Comparison of ENCODE assay signal across 15 cellular contexts in the genomic region with DNA sequence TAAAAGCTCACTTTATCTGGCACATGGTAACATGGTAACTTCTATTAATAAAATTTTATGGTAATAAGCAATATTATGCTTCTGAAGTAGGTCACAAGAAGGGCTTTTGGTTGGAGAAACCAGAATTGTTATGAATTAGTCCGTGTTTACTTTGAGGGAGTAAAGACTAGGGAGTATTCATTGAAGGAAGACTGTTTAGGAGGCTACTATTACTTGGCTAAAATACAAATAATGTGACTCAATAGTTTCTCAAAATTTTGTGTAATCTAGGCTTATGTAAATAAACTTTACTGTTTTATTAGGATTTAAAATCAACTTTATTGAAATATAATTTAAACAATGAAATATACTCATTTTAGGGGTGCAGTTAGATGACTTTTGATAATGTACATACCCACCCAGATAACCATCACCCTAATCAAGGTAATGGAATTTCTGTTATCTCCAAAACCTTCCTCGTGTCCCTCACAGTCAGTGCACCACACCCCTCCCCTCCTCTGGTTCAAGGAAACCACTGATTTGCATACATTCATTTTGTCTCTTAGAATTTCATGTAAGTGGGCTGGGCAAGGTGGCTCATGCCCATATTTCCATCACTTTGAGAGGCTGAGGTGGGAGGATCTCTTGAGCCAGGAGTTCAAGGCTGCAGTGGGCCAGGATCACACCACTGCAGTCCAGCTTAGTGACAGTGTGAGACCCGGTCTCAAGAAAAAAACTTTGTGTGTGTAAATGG. TPM values are rescaled to one million over a fixed set of nuclear protein-coding genes. Genes with fewer than 3 reads are reported as not detected.
DNase-seq lines count a peak whose midpoint lies in the region; ATAC-seq, FAIRE-seq and TF ChIP-seq lines count a peak whose summit lies in the region.
"Had no signal": no experiment of that assay in that cellular context is flagged by ENCODE, and none has a peak within 500 bp of the region (broad histone marks: within the 10 kb centered on the region; RNA-seq: fewer than 3 reads in every experiment).

No MANE protein-coding gene starts in this region.

- H3K36me3 Mint-ChIP-seq in natural killer cell treated with Interleukin-12 subunit alpha and Interleukin-12 subunit beta and Interleukin-15 and Interleukin-18, amount 100 ng/mL, for 72 hours: no peaks in the 10 kb centered on the region

- POLR2A ChIA-PET in GM12878 (lab: Charles Lee): interaction anchor here (0.5 kb wide), 1 partner anchor 47 kb away, joined by 3 read pairs; no protein-coding TSS in a partner anchor

- H4K20me1 ChIP-seq in GM12878 (ENCODE audit: control insufficient read depth, insufficient read depth): no peaks in the 10 kb centered on the region

- no peak overlapping the region for H3K4me2 ChIP-seq in GM12878 (ENCODE audit: control insufficient read depth, insufficient read depth)

- no peak for TF ChIP-seq CTCF in GM12878 (IDR thresholded peaks at IDR 0.05 in 2 of 3, conservative IDR thresholded peaks at IDR 0.05 in 1 of 3; ENCODE audit: control insufficient read depth in 2 of 3, extremely low read depth in 1 of 3, insufficient read depth in 1 of 3, low read depth in 3 of 3, low read length in 3 of 3)
- no peak for TF ChIP-seq CTCF in transverse colon (IDR thresholded peaks at IDR 0.05)

- H3K36me3 ChIP-seq in GM12878 (ENCODE audit: control insufficient read depth in 2 of 2, insufficient read depth in 2 of 2, low read length in 1 of 2) (no peaks in the 10 kb centered on the region; a peak in 1 of 4 replicates), transverse colon (no peaks in the 10 kb centered on the region)

- no peaks in the 10 kb centered on the region for H3K27me3 ChIP-seq in GM12878 (replicated peaks in 1 of 2; ENCODE audit: control insufficient read depth in 2 of 2, insufficient read depth in 2 of 2, low read length in 1 of 2)
- H3K27me3 ChIP-seq in transverse colon: no peaks in the 10 kb centered on the region

- H3K4me1 Mint-ChIP-seq in natural killer cell treated with Interleukin-12 subunit alpha and Interleukin-12 subunit beta and Interleukin-15 and Interleukin-18, amount 100 ng/mL, for 72 hours (ENCODE audit: low read depth in 2 of 2): peaks cover 39 to 41% of the 10 kb centered on the region in 2 donors

- peaks cover 1% of the 10 kb centered on the region for H3K9me3 ChIP-seq in GM12878 (replicated peaks; ENCODE audit: control insufficient read depth, insufficient read depth, low read length)
- no peaks in the 10 kb centered on the region for H3K9me3 ChIP-seq in transverse colon

- peak; percentile 76 for ATAC-seq in GM12878
- peak in 1 of 2 donors; percentile 53 for ATAC-seq in natural killer cell treated with Interleukin-12 subunit alpha and Interleukin-12 subunit beta and Interleukin-15 and Interleukin-18, amount 100 ng/mL, for 72 hours
- no peak for ATAC-seq in GM18519 (IDR thresholded peaks at IDR 0.05; ENCODE audit: low FRiP score, unreplicated experiment)

- WGBS in GM12878 (ENCODE audit: insufficient coverage, insufficient replicate concordance, low lambda C conversion rate, missing lambda C conversion rate): 57% methylated on average over 3 of the region's 3 CpGs
- 53 to 71% methylated on average over 3 of the region's 3 CpGs for WGBS in transverse colon (ENCODE audit: low coverage in 1 of 2), 2 donors

- H3K9me3 Mint-ChIP-seq in natural killer cell treated with Interleukin-12 subunit alpha and Interleukin-12 subunit beta and Interleukin-15 and Interleukin-18, amount 100 ng/mL, for 72 hours: no peaks in the 10 kb centered on the region
- H3K9me3 Mint-ChIP-seq: stimulated activated naive CD8-positive, alpha-beta T cell treated with anti-CD3 and anti-CD28 coated beads, Interleukin-15, Interleukin-2, amounts not matched to agents 100 ng/mL and 50 ng/mL, for 24 hours had no signal

- DNase-seq in activated CD4-positive, alpha-beta T cell treated with anti-CD3 and anti-CD28 coated beads for 48 hours: peak; percentile 9
- DNase-seq in activated CD4-positive, alpha-beta T cell treated with anti-CD3 and anti-CD28 coated beads for 4 hours: no peak
- DNase-seq in HTR-8/SVneo (ENCODE audit: insufficient read length, low spot score) (no peak), GM12878 (ENCODE audit: low read depth, low spot score) (no peak), RPMI8226 (no peak), transverse colon (no peak)
- DNase-seq in natural killer cell treated with Interleukin-12 subunit alpha and Interleukin-12 subunit beta and Interleukin-15 and Interleukin-18, amount 100 ng/mL, for 72 hours (ENCODE audit: low spot score): no peak
- DNase-seq: anterior cingulate cortex; mammary epithelial cell; MM.1S; NK-92 treated with Interleukin-12 subunit alpha and Interleukin-12 subunit beta, amount 100 ng/mL, for 24 hours; nucleus accumbens; WERI-Rb-1 had no signal

- H3K27ac ChIP-seq in GM12878 (ENCODE audit: control insufficient read depth, insufficient read depth): no peak overlapping the region
- no peak overlapping the region for H3K27ac ChIP-seq in transverse colon
- H3K27ac ChIP-seq: WERI-Rb-1 had no signal

- intact Hi-C loops in GM12878 (cut with micrococcal nuclease; ENCODE audit: unreplicated experiment) (no loop called here), transverse colon (cut with DNase I; ENCODE audit: low total_unique reads) (no loop called here)

- in situ Hi-C loops in GM12878 (cut with MboI) (no loop called here), transverse colon (cut with MboI; ENCODE audit: low pct_ligation_motif_present in 1 of 4, low pct_unique_long_range_greater_than_20kb in 1 of 4, low sequenced_read_pairs in 3 of 4) (no loop called here)

- CTCF ChIA-PET in GM12878 (lab: Yijun Ruan, JAX): interaction anchor here (1.1 to 2.1 kb wide), 5 partner anchors 9 to 85 kb away, joined by 3 to 12 read pairs (median 5); no protein-coding TSS in a partner anchor

- FAIRE-seq in HTR-8/SVneo (lab: Jason Lieb, UNC) (peak; percentile 87), GM12878 (lab: Jason Lieb, UNC) (no peak)

- H3K4me3 Mint-ChIP-seq in natural killer cell treated with Interleukin-12 subunit alpha and Interleukin-12 subunit beta and Interleukin-15 and Interleukin-18, amount 100 ng/mL, for 72 hours: no peak overlapping the region
- H3K4me3 Mint-ChIP-seq: stimulated activated naive CD8-positive, alpha-beta T cell treated with anti-CD3 and anti-CD28 coated beads, Interleukin-15, Interleukin-2, amounts not matched to agents 100 ng/mL and 50 ng/mL, for 24 hours had no signal

- no peak overlapping the region for H3K9ac ChIP-seq in GM12878 (ENCODE audit: control insufficient read depth, insufficient read depth, low read length)

- TF ChIP-seq POLR2A in GM12878 (IDR thresholded peaks at IDR 0.05; ENCODE audit: low read depth, low read length) (no peak), transverse colon (IDR thresholded peaks at IDR 0.05) (no peak)

- peaks cover 74% of the 10 kb centered on the region for H3K79me2 ChIP-seq in GM12878 (ENCODE audit: control insufficient read depth, insufficient read depth, low read length)

- TF ChIP-seq EP300 in GM12878 (IDR thresholded peaks at IDR 0.05; ENCODE audit: borderline replicate concordance in 1 of 2, control insufficient read depth in 1 of 2, low read depth in 2 of 2, low read length in 2 of 2) (no peak), transverse colon (IDR thresholded peaks at IDR 0.05; ENCODE audit: low read depth) (no peak)

- RAD21 ChIA-PET in GM12878 (lab: Charles Lee; ENCODE audit: unreplicated experiment): no interaction called here

- TF ChIP-seq RAD21 in GM12878 (IDR thresholded peaks at IDR 0.05; ENCODE audit: insufficient read depth, low read depth, low read length): no peak

- H3K4me1 ChIP-seq in GM12878 (ENCODE audit: control insufficient read depth, insufficient read depth, low read length) (peaks cover 11% of the 10 kb centered on the region; the same call in 1 of the 2 replicates), transverse colon (peaks cover 0 to 64% (median 18%) of the 10 kb centered on the region in 4 donors)

- H3K4me3 ChIP-seq in GM12878 (no peak overlapping the region), transverse colon (no peak overlapping the region)

- BruUV-seq in GM12878 (replicated peaks; lab: Mats Ljungman, UMichigan): no TSS peak

- SMC1A ChIA-PET in GM12878 (lab: Charles Lee; ENCODE audit: uncharacterized antibody, unreplicated experiment): interaction anchor here (0.5 to 1.8 kb wide), 4 partner anchors 9 to 884 kb away, joined by 3 to 9 read pairs (median 3); no protein-coding TSS in a partner anchor

- no peaks in the 10 kb centered on the region for H3K27me3 Mint-ChIP-seq in natural killer cell treated with Interleukin-12 subunit alpha and Interleukin-12 subunit beta and Interleukin-15 and Interleukin-18, amount 100 ng/mL, for 72 hours
- H3K27me3 Mint-ChIP-seq: stimulated activated naive CD8-positive, alpha-beta T cell treated with anti-CD3 and anti-CD28 coated beads, Interleukin-15, Interleukin-2, amounts not matched to agents 100 ng/mL and 50 ng/mL, for 24 hours had no signal

- no peak overlapping the region for H2AFZ ChIP-seq in GM12878 (ENCODE audit: control insufficient read depth, low read depth, low read length)

- H3K27ac Mint-ChIP-seq in natural killer cell treated with Interleukin-12 subunit alpha and Interleukin-12 subunit beta and Interleukin-15 and Interleukin-18, amount 100 ng/mL, for 72 hours: peak overlapping the region; percentile 22 to 45
- H3K27ac Mint-ChIP-seq: stimulated activated naive CD8-positive, alpha-beta T cell treated with anti-CD3 and anti-CD28 coated beads, Interleukin-15, Interleukin-2, amounts not matched to agents 100 ng/mL and 50 ng/mL, for 24 hours had no signal

TF ChIP-seq in GM12878, 131 proteins besides CTCF, POLR2A, EP300 and RAD21 (continues in another document):
- TF ChIP-seq RUNX3 (IDR thresholded peaks at IDR 0.05; ENCODE audit: low read length): peak; percentile 41

RNA-seq across cellular contexts. Expression of a gene that starts 15.6 kb away (rescaled TPM):
- total RNA-seq in GM12878 (2013; cell fraction: nucleolus; rRNA removed): 71.1 and 80.0 TPM in 2 replicates
- 32.4 and 36.4 TPM in 2 replicates for total RNA-seq in GM12878 (2014; rRNA removed)
- total RNA-seq in GM12878 (2014; rRNA removed; fragmentation: Illumina TruSeq; extraction: Trizol): 51.5 and 52.1 TPM in 2 replicates
- total RNA-seq in GM12878 (2021): 56.7 and 65.0 TPM in 2 replicates
- 24.0 TPM for polyA plus RNA-seq in GM12878 (2011; ENCODE audit: low read depth)
- 55.5 and 68.1 TPM in 2 replicates for polyA plus RNA-seq in GM12878 (2011; rRNA removed)
- 32.4 and 37.7 TPM in 2 replicates for polyA plus RNA-seq in GM12878 (2011; cell fraction: cytosol; rRNA removed)
- 22.6 and 26.6 TPM in 2 replicates for polyA plus RNA-seq in GM12878 (2011; cell fraction: nucleus; rRNA removed)
- polyA plus RNA-seq in GM12878 (2012): 25.8 and 31.8 TPM in 2 replicates
- polyA plus RNA-seq in GM12878 (2014; fragmentation: Illumina TruSeq; extraction: Trizol): 57.6 and 71.9 TPM in 2 replicates
- 10 to 100 TPM; 15.4 to 18.2 TPM for polyA plus RNA-seq in GM12878 (2014; fragmentation: Nextera tagmentation; extraction: Ambion mirVana)
- polyA plus RNA-seq in GM12878 (2014; rRNA removed): 34.5 and 43.5 TPM in 2 replicates
- 10 to 100 TPM in 1 of 2 experiments, 1 to 10 TPM in 1; 8.6 to 10.3 TPM for polyA plus RNA-seq in GM12878 (2016; fragmentation: Nextera tagmentation; extraction: Ambion mirVana)
- 47.2 and 50.3 TPM in 2 replicates for polyA minus RNA-seq in GM12878 (2011; rRNA and poly(A)+ RNA removed)
- 15.9 and 16.9 TPM in 2 replicates for polyA minus RNA-seq in GM12878 (2011; cell fraction: cytosol; rRNA and poly(A)+ RNA removed)
- polyA minus RNA-seq in GM12878 (2011; cell fraction: nucleus; rRNA and poly(A)+ RNA removed): 16.0 and 26.6 TPM in 2 replicates
- total RNA-seq in natural killer cell treated with Interleukin-12 subunit alpha and Interleukin-12 subunit beta and Interleukin-15 and Interleukin-18, amount 100 ng/mL, for 72 hours: 10 to 100 TPM; 72.5 to 74.5 TPM
- total RNA-seq in transverse colon: 10 to 100 TPM; 27.9 to 74.2 (median 52.1) TPM
